In the genomic region with DNA sequence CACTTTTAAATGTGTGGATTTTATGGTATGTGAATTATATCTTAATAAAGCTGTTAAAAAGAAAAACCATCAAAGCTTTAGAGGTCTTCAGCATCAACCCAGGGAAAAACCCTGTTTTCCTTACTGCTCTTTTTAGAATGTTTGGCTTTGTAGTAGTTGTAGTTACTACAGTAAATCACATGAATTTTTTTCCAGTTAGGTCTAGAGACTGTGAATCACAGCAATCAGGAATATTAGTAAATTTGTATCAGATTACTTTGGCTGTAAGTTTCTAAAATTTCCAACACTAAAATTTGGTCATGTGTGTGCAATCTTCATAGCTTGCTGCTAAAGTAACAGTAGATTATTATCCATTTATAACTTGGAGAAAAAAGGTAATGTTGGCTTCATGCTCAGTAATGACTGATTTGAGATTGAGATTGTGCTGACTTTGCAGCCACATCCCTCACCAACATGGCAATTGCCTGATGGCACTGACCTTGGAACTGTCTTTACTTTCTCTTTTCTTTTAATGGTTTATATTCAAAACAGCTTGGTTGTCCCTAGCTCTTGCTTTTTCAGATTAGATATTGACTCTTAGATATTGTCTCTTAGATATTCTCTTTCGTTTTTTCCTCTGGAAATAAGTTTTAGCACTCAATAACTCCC, we compare ENCODE assay signal across 24 cellular contexts. TPM values are rescaled to one million over a fixed set of nuclear protein-coding genes. Genes with fewer than 3 reads are reported as not detected.
DNase-seq lines count a peak whose midpoint lies in the region; ATAC-seq and TF ChIP-seq lines count a peak whose summit lies in the region.
"Had no signal": no experiment of that assay in that cellular context is flagged by ENCODE, and none has a peak within 500 bp of the region (broad histone marks: within the 10 kb centered on the region; RNA-seq: fewer than 3 reads in every experiment).

No MANE protein-coding gene starts in this region.

- peak; percentile 36 for ATAC-seq in activated CD8-positive, alpha-beta T cell treated with anti-CD3 and anti-CD28 coated beads, Interleukin-2, amount 10 ng/mL, durations not matched to agents 7 days and 5 days
- no peak for ATAC-seq in activated CD8-positive, alpha-beta T cell treated with anti-CD3 and anti-CD28 coated beads for 36 hours

- H3K4me1 ChIP-seq in parathyroid adenoma (peaks cover 13% of the 10 kb centered on the region), A673 (ENCODE audit: insufficient read depth, low read length, poor library complexity, severe bottlenecking) (peaks cover 12% of the 10 kb centered on the region)
- H3K4me1 ChIP-seq: testis had no signal

- H3K27ac Mint-ChIP-seq in activated CD8-positive, alpha-beta T cell treated with anti-CD3 and anti-CD28 coated beads, Interleukin-2, amount 10 ng/mL, durations not matched to agents 7 days and 5 days, result no peak overlapping the region
- no peak overlapping the region for H3K27ac Mint-ChIP-seq in activated CD8-positive, alpha-beta T cell treated with anti-CD3 and anti-CD28 coated beads for 36 hours
- H3K27ac Mint-ChIP-seq: activated naive CD4-positive, alpha-beta T cell treated with anti-CD3 and anti-CD28 coated beads, Interleukin-2, amount 10 ng/mL, durations not matched to agents 7 days and 5 days had no signal

- H3K9me3 Mint-ChIP-seq in activated CD8-positive, alpha-beta T cell treated with anti-CD3 and anti-CD28 coated beads, Interleukin-2, amount 10 ng/mL, durations not matched to agents 7 days and 5 days (ENCODE audit: insufficient read depth), result no peaks in the 10 kb centered on the region
- H3K9me3 Mint-ChIP-seq in activated CD8-positive, alpha-beta T cell treated with anti-CD3 and anti-CD28 coated beads for 36 hours, result no peaks in the 10 kb centered on the region
- H3K9me3 Mint-ChIP-seq: activated naive CD4-positive, alpha-beta T cell treated with anti-CD3 and anti-CD28 coated beads, Interleukin-2, amount 10 ng/mL, durations not matched to agents 7 days and 5 days; activated T-helper 17 cell treated with anti-CD3 and anti-CD28 coated beads, Interleukin-2, amount 50 U/mL, for 72 hours had no signal

- peak overlapping the region; percentile 37 for H3K4me2 ChIP-seq in parathyroid adenoma (ENCODE audit: low read length)

- no TSS peak for BruUV-seq in A673 (replicated peaks; lab: Mats Ljungman, UMichigan)

- H3K36me3 Mint-ChIP-seq in activated CD8-positive, alpha-beta T cell treated with anti-CD3 and anti-CD28 coated beads, Interleukin-2, amount 10 ng/mL, durations not matched to agents 7 days and 5 days (ENCODE audit: low read depth), result peaks cover 10% of the 10 kb centered on the region
- peaks cover 8% of the 10 kb centered on the region for H3K36me3 Mint-ChIP-seq in activated CD8-positive, alpha-beta T cell treated with anti-CD3 and anti-CD28 coated beads for 36 hours (ENCODE audit: low read depth)

- no peaks in the 10 kb centered on the region for H3K27me3 ChIP-seq in parathyroid adenoma (ENCODE audit: control insufficient read depth, insufficient read depth, low read length)
- H3K27me3 ChIP-seq in A673 (replicated peaks; ENCODE audit: insufficient read depth, low read depth, low read length, poor library complexity), result no peaks in the 10 kb centered on the region
- H3K27me3 ChIP-seq: ascending aorta, testis had no signal

- intact Hi-C loops in activated CD8-positive, alpha-beta T cell treated with anti-CD3 and anti-CD28 coated beads for 36 hours (cut with micrococcal nuclease), result no loop called here
- intact Hi-C loops in A673 (cut with micrococcal nuclease; ENCODE audit: unreplicated experiment), result no loop called here

- no peak for TF ChIP-seq CTCF in activated CD8-positive, alpha-beta T cell treated with anti-CD3 and anti-CD28 coated beads for 36 hours (IDR thresholded peaks at IDR 0.05)
- TF ChIP-seq CTCF in parathyroid adenoma (IDR thresholded peaks at IDR 0.05) (no peak), A673 (conservative IDR thresholded peaks at IDR 0.05; ENCODE audit: low read depth, low read length) (no peak)

- no peak overlapping the region for H3K4me3 ChIP-seq in SK-N-MC
- peak overlapping the region; percentile 19 for H3K4me3 ChIP-seq in parathyroid adenoma (ENCODE audit: low read depth, low read length)
- H3K4me3 ChIP-seq in A673 (ENCODE audit: low read depth, low read length, poor library complexity, severe bottlenecking), result no peak overlapping the region
- H3K4me3 ChIP-seq: ascending aorta, testis had no signal

- H3K9ac ChIP-seq in SK-N-MC (ENCODE audit: insufficient read length), result no peak overlapping the region
- no peak overlapping the region for H3K9ac ChIP-seq in parathyroid adenoma

- H3K79me2 ChIP-seq in parathyroid adenoma, result peaks cover 3% of the 10 kb centered on the region

- POLR2A ChIA-PET in activated CD8-positive, alpha-beta T cell treated with anti-CD3 and anti-CD28 coated beads, Interleukin-2, amount 10 ng/mL, durations not matched to agents 7 days and 5 days (lab: Charles Lee), result no interaction called here
- POLR2A ChIA-PET in activated CD8-positive, alpha-beta T cell treated with anti-CD3 and anti-CD28 coated beads for 36 hours (lab: Charles Lee), result interaction anchor here (0.6 kb wide), 1 partner anchor 40 kb away, joined by 3 read pairs; no protein-coding TSS in a partner anchor
- POLR2A ChIA-PET in A673 (lab: Charles Lee; ENCODE audit: low non-redundant PET), result no interaction called here

- H3K27me3 Mint-ChIP-seq in activated CD8-positive, alpha-beta T cell treated with anti-CD3 and anti-CD28 coated beads, Interleukin-2, amount 10 ng/mL, durations not matched to agents 7 days and 5 days (ENCODE audit: low read depth), result no peaks in the 10 kb centered on the region
- H3K27me3 Mint-ChIP-seq in activated CD8-positive, alpha-beta T cell treated with anti-CD3 and anti-CD28 coated beads for 36 hours, result no peaks in the 10 kb centered on the region
- H3K27me3 Mint-ChIP-seq: activated naive CD4-positive, alpha-beta T cell treated with anti-CD3 and anti-CD28 coated beads, Interleukin-2, amount 10 ng/mL, durations not matched to agents 7 days and 5 days; activated T-helper 17 cell treated with anti-CD3 and anti-CD28 coated beads, Interleukin-2, amount 50 U/mL, for 72 hours had no signal

- H3K9me3 ChIP-seq in SK-N-MC (ENCODE audit: low read depth, low read length) (0 out of 2 replicates have a peak, but pooled peaks cover 2% of the 10 kb centered on the region), parathyroid adenoma (ENCODE audit: control insufficient read depth, low read length) (no peaks in the 10 kb centered on the region), A673 (ENCODE audit: low read depth, low read length, poor library complexity, severe bottlenecking) (no peaks in the 10 kb centered on the region)
- H3K9me3 ChIP-seq: ascending aorta, testis had no signal

- H3K4me3 Mint-ChIP-seq in activated CD8-positive, alpha-beta T cell treated with anti-CD3 and anti-CD28 coated beads, Interleukin-2, amount 10 ng/mL, durations not matched to agents 7 days and 5 days, result no peak overlapping the region
- no peak overlapping the region for H3K4me3 Mint-ChIP-seq in activated CD8-positive, alpha-beta T cell treated with anti-CD3 and anti-CD28 coated beads for 36 hours
- H3K4me3 Mint-ChIP-seq: activated naive CD4-positive, alpha-beta T cell treated with anti-CD3 and anti-CD28 coated beads, Interleukin-2, amount 10 ng/mL, durations not matched to agents 7 days and 5 days; activated T-helper 17 cell treated with anti-CD3 and anti-CD28 coated beads, Interleukin-2, amount 50 U/mL, for 72 hours had no signal

- H3K36me3 ChIP-seq in SK-N-MC (ENCODE audit: insufficient read depth, low read length) (0 out of 2 replicates have a peak, but pooled peaks cover 3% of the 10 kb centered on the region), parathyroid adenoma (ENCODE audit: control insufficient read depth, insufficient read depth, low read length) (no peaks in the 10 kb centered on the region), A673 (ENCODE audit: insufficient read depth, low read length, poor library complexity, severe bottlenecking) (no peaks in the 10 kb centered on the region)
- H3K36me3 ChIP-seq: ascending aorta had no signal

- CTCF ChIA-PET in activated CD8-positive, alpha-beta T cell treated with anti-CD3 and anti-CD28 coated beads, Interleukin-2, amount 10 ng/mL, durations not matched to agents 7 days and 5 days (lab: Charles Lee), result interaction anchor here (0.7 to 1.7 kb wide), 6 partner anchors 10 to 808 kb away, joined by 3 to 6 read pairs (median 4); no protein-coding TSS in a partner anchor
- CTCF ChIA-PET in activated CD8-positive, alpha-beta T cell treated with anti-CD3 and anti-CD28 coated beads for 36 hours (lab: Charles Lee), result interaction anchor here (0.7 to 1.3 kb wide), 4 partner anchors 12 to 323 kb away, joined by 3 to 4 read pairs (median 4); no protein-coding TSS in a partner anchor
- CTCF ChIA-PET in A673 (lab: Charles Lee), result no interaction called here

- peaks cover 16% of the 10 kb centered on the region for H3K4me1 Mint-ChIP-seq in activated CD8-positive, alpha-beta T cell treated with anti-CD3 and anti-CD28 coated beads, Interleukin-2, amount 10 ng/mL, durations not matched to agents 7 days and 5 days (ENCODE audit: low read depth)
- peaks cover 34% of the 10 kb centered on the region for H3K4me1 Mint-ChIP-seq in activated CD8-positive, alpha-beta T cell treated with anti-CD3 and anti-CD28 coated beads for 36 hours (ENCODE audit: low read depth)

- H3K27ac ChIP-seq in SK-N-MC (peak overlapping the region; percentile 3; the same call in 1 of the 2 replicates), parathyroid adenoma (peak overlapping the region; percentile 80), A673 (ENCODE audit: low read depth, low read length, poor library complexity, severe bottlenecking) (no peak overlapping the region)
- H3K27ac ChIP-seq: ascending aorta, testis had no signal

- no peak for DNase-seq in activated CD8-positive, alpha-beta T cell treated with anti-CD3 and anti-CD28 coated beads, Interleukin-2, amount 10 ng/mL, durations not matched to agents 7 days and 5 days
- no peak for DNase-seq in activated CD8-positive, alpha-beta T cell treated with anti-CD3 and anti-CD28 coated beads for 36 hours
- DNase-seq in SK-N-MC (ENCODE audit: low read depth, low spot score) (no peak), iris pigment epithelial cell (ENCODE audit: low read depth) (peak; percentile 22), A673 (ENCODE audit: low spot score) (no peak)
- no peak for DNase-seq in activated CD4-positive, alpha-beta T cell treated with anti-CD3 and anti-CD28 coated beads, Interleukin-2, amount 50 U/mL, for 48 hours
- no peak for DNase-seq in stimulated activated CD4-positive, alpha-beta T cell treated with anti-CD3 and anti-CD28 coated beads, Interleukin-2, amount 100 ng/mL, for 48 hours
- DNase-seq: activated CD4-positive, alpha-beta T cell treated with anti-CD3 and anti-CD28 coated beads for 1 hour; activated naive CD4-positive, alpha-beta T cell treated with anti-CD3 and anti-CD28 coated beads, Interleukin-2, amount 10 ng/mL, durations not matched to agents 7 days and 5 days; Calu3; effector memory CD4-positive, alpha-beta T cell; glutamatergic neuron; Kasumi-1; kidney; NCI-H1417 treated with DMSO at 0.1 percent for 48 hours; NCI-H2081; NCI-H2227 treated with DMSO at 0.1 percent for 48 hours; NCI-H69; Right ventricle myocardium superior; stimulated activated naive CD4-positive, alpha-beta T cell; testis had no signal

- peak overlapping the region; percentile 54 for H2AFZ ChIP-seq in parathyroid adenoma

RNA-seq across cellular contexts. Expression of gene LCLAT1, which starts 41.1 kb away (rescaled TPM):
- 10 to 100 TPM; 25.1 to 25.3 TPM for total RNA-seq in activated CD8-positive, alpha-beta T cell treated with anti-CD3 and anti-CD28 coated beads, Interleukin-2, amount 10 ng/mL, durations not matched to agents 7 days and 5 days
- 10 to 100 TPM; 19.0 to 20.5 TPM for total RNA-seq in activated CD8-positive, alpha-beta T cell treated with anti-CD3 and anti-CD28 coated beads for 36 hours
- 31.7 and 35.3 TPM in 2 replicates for total RNA-seq in A673 (2021)
